8 cellular contexts compared by ENCODE assay signal in the genomic region with DNA sequence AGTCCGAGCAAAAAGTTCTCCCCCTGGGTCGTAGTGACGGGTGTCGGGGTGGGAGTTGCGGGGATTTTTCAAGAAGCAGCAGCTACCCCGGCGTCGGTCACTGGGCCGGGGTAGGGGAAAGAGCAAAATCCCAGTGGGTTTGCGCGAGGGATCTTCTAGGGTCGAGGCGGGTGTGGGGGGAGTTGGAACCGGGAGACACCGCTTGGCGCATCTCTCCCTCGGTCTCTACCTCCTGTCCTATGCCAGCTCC. TPM values are rescaled to one million over a fixed set of nuclear protein-coding genes. Genes with fewer than 3 reads are reported as not detected.
A peak's percentile ranks its signal among the peaks of the same experiment; 100 is the strongest.
DNase-seq lines count a peak whose midpoint lies in the region; ATAC-seq and TF ChIP-seq lines count a peak whose summit lies in the region.

No MANE protein-coding gene starts in this region.

- H3K9me3 ChIP-seq in mesodermal cell (ENCODE audit: control insufficient read depth, low read length) (no peaks in the 10 kb centered on the region), uterus (no peaks in the 10 kb centered on the region)

- no peak for ATAC-seq in HG03520 (IDR thresholded peaks at IDR 0.05; ENCODE audit: unreplicated experiment)
- no peak for ATAC-seq in GM21723 (IDR thresholded peaks at IDR 0.05; ENCODE audit: unreplicated experiment)

- CTCF ChIA-PET in MCF 10A (lab: Yijun Ruan, JAX): interaction anchor here (0.6 to 1.6 kb wide), 10 partner anchors 29 to 623 kb away, joined by 3 to 6 read pairs (median 3); no protein-coding TSS in a partner anchor

- BruUV-seq in MCF 10A (replicated peaks; lab: Mats Ljungman, UMichigan): no TSS peak

- 0% methylated on average over 9 to 13 of the region's 17 CpGs for WGBS in mesodermal cell (ENCODE audit: insufficient coverage in 2 of 2), 2 experiments

- H3K9me3 Mint-ChIP-seq in activated naive CD4-positive, alpha-beta T cell treated with anti-CD3 and anti-CD28 coated beads, Interleukin-2, amount 50 U/mL, for 24 hours: no peaks in the 10 kb centered on the region
- no peaks in the 10 kb centered on the region for H3K9me3 Mint-ChIP-seq in MCF 10A (ENCODE audit: unreplicated experiment)

- no peak for DNase-seq in activated naive CD4-positive, alpha-beta T cell treated with Interleukin-2 at 50 U/mL for 16 hours
- DNase-seq in MCF 10A (ENCODE audit: unreplicated experiment): no peak
- no peak for DNase-seq in uterus
- no peak for DNase-seq in D341Med (ENCODE audit: low spot score)

- peaks cover 22% of the 10 kb centered on the region for H3K4me1 Mint-ChIP-seq in activated naive CD4-positive, alpha-beta T cell treated with anti-CD3 and anti-CD28 coated beads, Interleukin-2, amount 50 U/mL, for 24 hours
- H3K4me1 Mint-ChIP-seq in MCF 10A (ENCODE audit: insufficient read depth, unreplicated experiment): peaks cover 27% of the 10 kb centered on the region

- peak overlapping the region; percentile 98 for H3K4me3 Mint-ChIP-seq in activated naive CD4-positive, alpha-beta T cell treated with anti-CD3 and anti-CD28 coated beads, Interleukin-2, amount 50 U/mL, for 24 hours
- peak overlapping the region; percentile 98 for H3K4me3 Mint-ChIP-seq in MCF 10A (ENCODE audit: unreplicated experiment)

- H3K4me3 ChIP-seq in mesodermal cell (ENCODE audit: extremely low read depth, insufficient read depth, low read length, poor library complexity, severe bottlenecking): peak overlapping the region; percentile 72
- peak overlapping the region; percentile 59 to 95 for H3K4me3 ChIP-seq in uterus

- POLR2A ChIA-PET in MCF 10A (lab: Yijun Ruan, JAX): interaction anchor here (0.7 to 7.4 kb wide), 21 partner anchors 9 to 281 kb away, joined by 3 to 65 read pairs (median 9); a partner anchor contains a TSS

- H3K27ac ChIP-seq in mesodermal cell (ENCODE audit: low read depth, low read length, severe bottlenecking) (peak overlapping the region; percentile 77), uterus (peak overlapping the region; percentile 98 to 100)

- intact Hi-C loops in MCF 10A (cut with micrococcal nuclease) (loop anchor here (2.0 kb wide), 1 partner anchor 103 kb away; a partner anchor contains a TSS), uterus (cut with DNase I; ENCODE audit: low total_unique reads) (no loop called here)

- H3K27me3 Mint-ChIP-seq in activated naive CD4-positive, alpha-beta T cell treated with anti-CD3 and anti-CD28 coated beads, Interleukin-2, amount 50 U/mL, for 24 hours: no peaks in the 10 kb centered on the region
- no peaks in the 10 kb centered on the region for H3K27me3 Mint-ChIP-seq in MCF 10A (ENCODE audit: insufficient read depth, unreplicated experiment)

- no peak for TF ChIP-seq CTCF in MCF 10A (IDR thresholded peaks at IDR 0.05; ENCODE audit: unreplicated experiment)
- no peak for TF ChIP-seq CTCF in uterus (IDR thresholded peaks at IDR 0.05)

- H3K27ac Mint-ChIP-seq in activated naive CD4-positive, alpha-beta T cell treated with anti-CD3 and anti-CD28 coated beads, Interleukin-2, amount 50 U/mL, for 24 hours: peak overlapping the region; percentile 97
- H3K27ac Mint-ChIP-seq in MCF 10A (ENCODE audit: low read depth, unreplicated experiment): peak overlapping the region; percentile 76

- no peaks in the 10 kb centered on the region for H3K27me3 ChIP-seq in uterus

- H3K36me3 ChIP-seq in mesodermal cell (ENCODE audit: control insufficient read depth, insufficient read depth, low read length) (peaks cover 7% of the 10 kb centered on the region), uterus (no peaks in the 10 kb centered on the region)

- no peak for TF ChIP-seq POLR2A in uterus (IDR thresholded peaks at IDR 0.05)

- peaks cover 3% of the 10 kb centered on the region for H3K36me3 Mint-ChIP-seq in activated naive CD4-positive, alpha-beta T cell treated with anti-CD3 and anti-CD28 coated beads, Interleukin-2, amount 50 U/mL, for 24 hours
- H3K36me3 Mint-ChIP-seq in MCF 10A (ENCODE audit: insufficient read depth, unreplicated experiment): peaks cover 17% of the 10 kb centered on the region

- H3K4me1 ChIP-seq in mesodermal cell (ENCODE audit: control insufficient read depth, insufficient read depth, low read length, poor library complexity, severe bottlenecking) (peaks cover 8% of the 10 kb centered on the region), uterus (peaks cover 12% of the 10 kb centered on the region in 2 donors)

RNA-seq across cellular contexts. Expression of a gene that starts 2.3 kb away (rescaled TPM):
- total RNA-seq in MCF 10A (2022) (71.4 and 79.7 TPM in 2 replicates), uterus (100 to 1,000 TPM in 1 of 4 donors, 10 to 100 TPM in 3; 17.4 to 124 (median 72.9) TPM)
- 40.7 TPM for polyA plus RNA-seq in mesodermal cell (2013, experiment 1 of 2)
- polyA plus RNA-seq in mesodermal cell (2013, experiment 2 of 2): 41.7 TPM

RNA-seq across cellular contexts. Expression of a gene that starts 22.1 kb away (rescaled TPM):
- total RNA-seq in MCF 10A (2022) (65.7 and 74.8 TPM in 2 replicates), uterus (10 to 100 TPM in 3 of 4 donors, 1 to 10 TPM in 1; 4.6 to 98.4 (median 36.2) TPM)
- 72.6 TPM for polyA plus RNA-seq in mesodermal cell (2013, experiment 1 of 2)
- 63.1 TPM for polyA plus RNA-seq in mesodermal cell (2013, experiment 2 of 2)

RNA-seq across cellular contexts. Expression of a gene that starts 35.0 kb away (rescaled TPM):
- total RNA-seq in MCF 10A (2022) (26.5 and 37.7 TPM in 2 replicates), uterus (10 to 100 TPM in 3 of 4 donors, 1 to 10 TPM in 1; 7.4 to 41.8 (median 32.6) TPM)
- polyA plus RNA-seq in mesodermal cell (2013, experiment 1 of 2): 36.3 TPM
- polyA plus RNA-seq in mesodermal cell (2013, experiment 2 of 2): 30.8 TPM

RNA-seq across cellular contexts. Expression of a gene that starts 46.1 kb away (rescaled TPM):
- total RNA-seq in MCF 10A (2022) (not detected in 2 replicates), uterus (1 to 10 TPM in 1 of 4 donors, not detected in 3; 8.4 TPM)
- polyA plus RNA-seq in mesodermal cell (2013, experiment 1 of 2): not detected
- not detected for polyA plus RNA-seq in mesodermal cell (2013, experiment 2 of 2)

RNA-seq across cellular contexts. Expression of a gene that starts 51.3 kb away (rescaled TPM):
- not detected in 2 replicates for total RNA-seq in MCF 10A (2022)
- polyA plus RNA-seq in mesodermal cell (2013, experiment 1 of 2): not detected
- not detected for polyA plus RNA-seq in mesodermal cell (2013, experiment 2 of 2)
- total RNA-seq in uterus: 1 to 10 TPM in 2 of 4 donors, under 1 TPM in 1, not detected in 1; 0.14 to 2.3 (median 1.3) TPM
